In genomic region chr18:9614401-9615279, GRCh38 we compare ENCODE assay signal across 8 cellular contexts. TPM values are rescaled to one million over a fixed set of nuclear protein-coding genes. Genes with fewer than 3 reads are reported as not detected.
DNase-seq lines count a peak whose midpoint lies in the region; ATAC-seq and TF ChIP-seq lines count a peak whose summit lies in the region.

Gene PPP4R1 (minus strand): TSS chr18:9614559. CDS start chr18:9614484, 75 bp downstream.

- H3K27me3 ChIP-seq in ACC112 (ENCODE audit: insufficient read depth, low read length) (no peaks in the 10 kb centered on the region), lower lobe of right lung (ENCODE audit: low read depth) (no peaks in the 10 kb centered on the region)

- H3K27ac ChIP-seq in ACC112 (ENCODE audit: low read depth, low read length) = peak within 1 kb of the TSS; percentile 91
- H3K27ac ChIP-seq in lower lobe of right lung = peak within 1 kb of the TSS; percentile 98

- peak within 1 kb of the TSS; percentile 72 for H2AFZ ChIP-seq in ACC112 (ENCODE audit: low read length, unreplicated experiment)

- intact Hi-C loops in lower lobe of right lung (cut with DNase I) = no loop called here

- H3K9me3 ChIP-seq in lower lobe of right lung = no peaks in the 10 kb centered on the region

- peaks cover 61% of the 10 kb centered on the region for H3K79me2 ChIP-seq in ACC112 (ENCODE audit: control insufficient read depth, insufficient read depth, low read length, unreplicated experiment)

- H3K4me3 ChIP-seq in ACC112 (ENCODE audit: low read depth, low read length) (peak within 1 kb of the TSS; percentile 97), lower lobe of right lung (peak within 1 kb of the TSS; percentile 77)

- peaks cover 60% of the 10 kb centered on the region for H3K4me1 ChIP-seq in ACC112 (ENCODE audit: control insufficient read depth, insufficient read depth, low read length, unreplicated experiment)
- H3K4me1 ChIP-seq in lower lobe of right lung = peaks cover 52% of the 10 kb centered on the region

- TF ChIP-seq CTCF in lower lobe of right lung (IDR thresholded peaks at IDR 0.05) = no peak

- DNase-seq in NCI-H69 (lab: John Stamatoyannopoulos, UW) = peak; percentile 97
- peak; percentile 11 to 66 for DNase-seq in activated CD8-positive, alpha-beta memory T cell treated with anti-CD3 and anti-CD28 coated beads for 1 hour (ENCODE audit: extremely low read depth in 1 of 2, low read depth in 1 of 2)
- peak; percentile 60 for DNase-seq in effector CD4-positive, alpha-beta T cell
- peak; percentile 90 for DNase-seq in lower lobe of right lung
- peak; percentile 60 to 62 for DNase-seq in stimulated activated CD4-positive, alpha-beta T cell treated with anti-CD3 and anti-CD28 coated beads, Interleukin-4, amount 100 ng/mL, for 48 hours (ENCODE audit: low read depth in 2 of 2)

- H3K36me3 ChIP-seq in ACC112 (ENCODE audit: insufficient read depth, low read length) = peaks cover 8% of the 10 kb centered on the region; the same call in 1 of the 2 replicates
- peaks cover 18% of the 10 kb centered on the region for H3K36me3 ChIP-seq in lower lobe of right lung

- ATAC-seq in GM18868 (IDR thresholded peaks at IDR 0.05; ENCODE audit: unreplicated experiment) (peak; percentile 64), HG03108 (IDR thresholded peaks at IDR 0.05; ENCODE audit: unreplicated experiment) (peak; percentile 57), lower lobe of right lung (peak; percentile 75 to 81)

RNA-seq across cellular contexts. Expression of gene PPP4R1, which starts in this region (rescaled TPM):
- 114 TPM for total RNA-seq in lower lobe of right lung

Comparison
In these comparisons a context has a peak if more than half of its experiments do, and no peak if none do; other contexts are left out.
1. Peak in every context shown above with its lines: DNase-seq, ATAC-seq, H3K4me3 ChIP-seq and H3K27ac ChIP-seq.
2. DNase-seq: peak in every context shown above with its lines; median percentile 97 in NCI-H69; 90 in lower lobe of right lung; 61 in stimulated activated CD4-positive, alpha-beta T cell treated with anti-CD3 and anti-CD28 coated beads, Interleukin-4, amount 100 ng/mL, for 48 hours; 60 in effector CD4-positive, alpha-beta T cell; 38 in activated CD8-positive, alpha-beta memory T cell treated with anti-CD3 and anti-CD28 coated beads for 1 hour.